Comparison of ENCODE assay signal across 8 cellular contexts in the genomic region with DNA sequence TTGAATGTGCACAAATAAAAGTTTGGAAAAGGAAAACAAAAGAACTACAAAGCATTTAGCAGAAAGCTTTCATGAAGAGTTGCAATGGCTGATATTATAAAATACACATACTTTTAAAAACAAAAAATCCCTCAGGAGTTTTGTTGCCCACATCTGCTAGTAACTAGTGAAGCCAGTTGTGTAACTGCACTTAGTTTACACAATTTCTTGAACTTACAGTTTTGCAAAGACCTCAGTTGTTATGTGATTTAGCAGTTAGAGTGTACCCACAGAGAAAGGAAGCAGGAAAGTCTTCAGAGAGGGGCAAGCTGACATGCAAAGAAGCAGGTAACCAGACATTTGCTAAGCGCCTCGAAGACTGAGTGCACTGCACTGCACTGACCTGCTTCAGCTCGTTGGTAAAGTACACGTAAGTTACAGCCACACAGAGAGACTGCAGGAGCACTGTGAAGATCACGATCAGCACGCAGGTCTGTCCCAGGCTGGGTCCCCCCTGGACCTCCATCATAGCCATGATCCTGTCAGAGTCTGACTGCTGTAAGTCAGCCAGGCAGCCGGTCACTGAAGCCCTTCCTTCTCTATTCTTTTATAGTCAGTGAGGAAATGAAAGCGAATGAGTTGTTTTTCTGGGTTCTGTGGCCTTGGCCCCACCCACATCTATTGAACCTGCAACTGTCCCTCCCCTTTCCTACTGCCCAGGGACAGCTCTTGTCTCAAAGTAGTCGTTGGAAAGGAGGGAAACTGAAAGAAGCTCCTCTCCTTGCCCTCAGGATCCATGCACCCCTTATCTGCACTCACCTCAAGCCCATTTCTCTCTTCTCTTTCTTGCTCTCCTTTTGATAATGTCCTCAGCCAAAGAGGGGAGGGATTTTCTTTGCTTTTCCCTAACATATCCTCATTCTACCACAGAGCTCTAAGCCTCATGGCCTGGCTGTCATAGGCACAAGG. TPM values are rescaled to one million over a fixed set of nuclear protein-coding genes. Genes with fewer than 3 reads are reported as not detected.
A peak's percentile ranks its signal among the peaks of the same experiment; 100 is the strongest.
DNase-seq lines count a peak whose midpoint lies in the region; ATAC-seq and TF ChIP-seq lines count a peak whose summit lies in the region.

A gene (minus strand): TSS at position 560 of the 948 bp plus-strand sequence. CDS start 46 bp downstream, at position 514.

- H3K4me1 ChIP-seq in PC-9 (replicated peaks; ENCODE audit: insufficient read depth) (peaks cover 7% of the 10 kb centered on the region), rectal smooth muscle tissue (ENCODE audit: control insufficient read depth, insufficient read depth, low read length) (no peaks in the 10 kb centered on the region)

- H3K36me3 Mint-ChIP-seq in activated T-helper 1 cell treated with anti-CD3 and anti-CD28 coated beads, Interleukin-12 subunit alpha, Interleukin-12 subunit beta, Interleukin-2, Interleukin-4 antibody, amounts not matched to agents 30 ng/mL and 10 ng/mL and 1 ng/mL, durations not matched to agents 14 hours and 24 hours and 36 hours (ENCODE audit: low read depth) = peaks cover 30% of the 10 kb centered on the region

- peak within 1 kb of the TSS; percentile 53 for H3K9ac ChIP-seq in rectal smooth muscle tissue (ENCODE audit: low read length)

- H3K9me2 ChIP-seq in PC-9 (ENCODE audit: insufficient read depth) = no peaks in the 10 kb centered on the region

- H3F3A ChIP-seq in PC-9 (ENCODE audit: insufficient read depth, low read depth) = no peaks in the 10 kb centered on the region

- no peaks in the 10 kb centered on the region for H3K27me3 Mint-ChIP-seq in activated T-helper 1 cell treated with anti-CD3 and anti-CD28 coated beads, Interleukin-12 subunit alpha, Interleukin-12 subunit beta, Interleukin-2, Interleukin-4 antibody, amounts not matched to agents 30 ng/mL and 10 ng/mL and 1 ng/mL, durations not matched to agents 14 hours and 24 hours and 36 hours (ENCODE audit: insufficient read depth)

- CTCF ChIA-PET in PC-9 (lab: Charles Lee) = interaction anchor here (0.5 to 0.7 kb wide), 3 partner anchors 136 to 1562 kb away, joined by 3 to 4 read pairs (median 3); no protein-coding TSS in a partner anchor

- no peak for TF ChIP-seq CTCF in PC-9 (conservative IDR thresholded peaks at IDR 0.05)

- H3K79me2 ChIP-seq in PC-9 (ENCODE audit: low read depth) = no peaks in the 10 kb centered on the region

- POLR2A ChIA-PET in PC-9 (lab: Charles Lee; ENCODE audit: unreplicated experiment) = interaction anchor here (0.6 to 0.7 kb wide), 4 partner anchors 23 to 228 kb away, joined by 3 to 15 read pairs (median 4); a partner anchor contains a TSS

- H3K36me3 ChIP-seq in PC-9 (ENCODE audit: low read depth) (no peaks in the 10 kb centered on the region), rectal smooth muscle tissue (ENCODE audit: control insufficient read depth, insufficient read depth, low read length) (no peaks in the 10 kb centered on the region)

- H3K4me2 ChIP-seq in PC-9 = peak within 1 kb of the TSS; percentile 61

- ATAC-seq in HG03108 (IDR thresholded peaks at IDR 0.05; ENCODE audit: unreplicated experiment) = peak; percentile 86

- H3K9me3 ChIP-seq in PC-9 (ENCODE audit: insufficient read depth, low read depth) = no peaks in the 10 kb centered on the region

- BruUV-seq in PC-9 (replicated peaks; lab: Mats Ljungman, UMichigan) = TSS peak; percentile 73

- H3K4me3 ChIP-seq in PC-9 = peak within 1 kb of the TSS; percentile 24; the same call in 1 of the 2 replicates
- H3K4me3 ChIP-seq in rectal smooth muscle tissue (ENCODE audit: low read length) = peak within 1 kb of the TSS; percentile 82

- peak within 1 kb of the TSS; percentile 88 for H3K4me3 Mint-ChIP-seq in activated T-helper 1 cell treated with anti-CD3 and anti-CD28 coated beads, Interleukin-12 subunit alpha, Interleukin-12 subunit beta, Interleukin-2, Interleukin-4 antibody, amounts not matched to agents 30 ng/mL and 10 ng/mL and 1 ng/mL, durations not matched to agents 14 hours and 24 hours and 36 hours

- H3K27me3 ChIP-seq in PC-9 (ENCODE audit: insufficient read depth, low read depth) = no peaks in the 10 kb centered on the region
- no peaks in the 10 kb centered on the region for H3K27me3 ChIP-seq in rectal smooth muscle tissue (ENCODE audit: control insufficient read depth, insufficient read depth, low read length)

- DNase-seq in activated gamma-delta T cell treated with Interleukin-2 at 50 U/mL for 16 hours = peak; percentile 51
- DNase-seq in activated gamma-delta T cell (lab: John Stamatoyannopoulos, UW) = no peak
- DNase-seq in PC-9 = peak; percentile 48 to 62
- peak; percentile 79 for DNase-seq in activated T-helper 1 cell treated with anti-CD3 and anti-CD28 coated beads, Interleukin-12 subunit alpha, Interleukin-12 subunit beta, Interleukin-2, Interleukin-4 antibody, amounts not matched to agents 30 ng/mL and 10 ng/mL and 1 ng/mL, durations not matched to agents 14 hours and 24 hours and 36 hours (ENCODE audit: low spot score)
- DNase-seq in globus pallidus (ENCODE audit: low spot score) = peak; percentile 60
- no peak for DNase-seq in RKO (ENCODE audit: low spot score)

- H3K4me1 Mint-ChIP-seq in activated T-helper 1 cell treated with anti-CD3 and anti-CD28 coated beads, Interleukin-12 subunit alpha, Interleukin-12 subunit beta, Interleukin-2, Interleukin-4 antibody, amounts not matched to agents 30 ng/mL and 10 ng/mL and 1 ng/mL, durations not matched to agents 14 hours and 24 hours and 36 hours (ENCODE audit: low read depth) = peaks cover 59% of the 10 kb centered on the region

- intact Hi-C loops in PC-9 (cut with micrococcal nuclease; ENCODE audit: unreplicated experiment) = loop anchor here (2.0 kb wide), 1 partner anchor 40 kb away; no protein-coding TSS in a partner anchor
- intact Hi-C loops in activated T-helper 1 cell treated with anti-CD3 and anti-CD28 coated beads, Interleukin-12 subunit alpha, Interleukin-12 subunit beta, Interleukin-2, Interleukin-4 antibody, amounts not matched to agents 30 ng/mL and 10 ng/mL and 1 ng/mL, durations not matched to agents 14 hours and 24 hours and 36 hours (cut with micrococcal nuclease) = loop anchor here (1.0 to 2.0 kb wide), 7 partner anchors 7 to 73 kb away; no protein-coding TSS in a partner anchor

- H4K20me1 ChIP-seq in PC-9 (ENCODE audit: insufficient read depth) = no peaks in the 10 kb centered on the region

- no peak within 1 kb of the TSS for H3K27ac ChIP-seq in PC-9
- H3K27ac ChIP-seq in rectal smooth muscle tissue (ENCODE audit: low read depth, low read length) = peak within 1 kb of the TSS; percentile 48

- no peaks in the 10 kb centered on the region for H3K9me3 Mint-ChIP-seq in activated T-helper 1 cell treated with anti-CD3 and anti-CD28 coated beads, Interleukin-12 subunit alpha, Interleukin-12 subunit beta, Interleukin-2, Interleukin-4 antibody, amounts not matched to agents 30 ng/mL and 10 ng/mL and 1 ng/mL, durations not matched to agents 14 hours and 24 hours and 36 hours

- peak within 1 kb of the TSS; percentile 91 for H3K27ac Mint-ChIP-seq in activated T-helper 1 cell treated with anti-CD3 and anti-CD28 coated beads, Interleukin-12 subunit alpha, Interleukin-12 subunit beta, Interleukin-2, Interleukin-4 antibody, amounts not matched to agents 30 ng/mL and 10 ng/mL and 1 ng/mL, durations not matched to agents 14 hours and 24 hours and 36 hours

- H2AFZ ChIP-seq in PC-9 = peak within 1 kb of the TSS; percentile 16

RNA-seq across cellular contexts. Expression of the gene that starts here (rescaled TPM):
- 18.3 and 21.4 TPM in 2 replicates for total RNA-seq in PC-9 (2021)
- 119 and 123 TPM in 2 replicates for total RNA-seq in activated T-helper 1 cell treated with anti-CD3 and anti-CD28 coated beads, Interleukin-12 subunit alpha, Interleukin-12 subunit beta, Interleukin-2, Interleukin-4 antibody, amounts not matched to agents 30 ng/mL and 10 ng/mL and 1 ng/mL, durations not matched to agents 14 hours and 24 hours and 36 hours

Comparison
In these comparisons a context has a peak if more than half of its experiments do, and no peak if none do; other contexts are left out.
1. DNase-seq: peak in activated gamma-delta T cell treated with Interleukin-2 at 50 U/mL for 16 hours (single experiment), PC-9 (2 of 2), activated T-helper 1 cell treated with anti-CD3 and anti-CD28 coated beads, Interleukin-12 subunit alpha, Interleukin-12 subunit beta, Interleukin-2, Interleukin-4 antibody, amounts not matched to agents 30 ng/mL and 10 ng/mL and 1 ng/mL, durations not matched to agents 14 hours and 24 hours and 36 hours (single experiment) and globus pallidus (single experiment); none in activated gamma-delta T cell (single experiment) and RKO (single experiment).